In genomic region chr14:91367173-91368171, GRCh38 we compare ENCODE assay signal across 8 cellular contexts. TPM values are rescaled to one million over a fixed set of nuclear protein-coding genes. Genes with fewer than 3 reads are reported as not detected.
DNase-seq lines count a peak whose midpoint lies in the region; ATAC-seq and TF ChIP-seq lines count a peak whose summit lies in the region.

No MANE protein-coding gene starts in this region.

- in situ Hi-C loops in mammary epithelial cell (cut with MboI; ENCODE audit: low sequenced_read_pairs in 2 of 2), result no loop called here

- no peak overlapping the region for H3K9ac ChIP-seq in mammary epithelial cell (ENCODE audit: insufficient read depth, low read length)
- H3K9ac ChIP-seq in skeletal muscle tissue (ENCODE audit: low read depth in 1 of 3, low read length in 3 of 3), result no peak overlapping the region

- DNase-seq in CD8-positive, alpha-beta memory T cell, result peak; percentile 66 to 82 (median 78)
- DNase-seq in mammary epithelial cell, result peak; percentile 95
- DNase-seq in foreskin fibroblast, result no peak
- no peak for DNase-seq in NCI-H1694 (lab: John Stamatoyannopoulos, UW)

- TF ChIP-seq CTCF in mammary epithelial cell (conservative IDR thresholded peaks at IDR 0.05 in 1 of 2, IDR thresholded peaks at IDR 0.05 in 1 of 2; ENCODE audit: extremely low read depth in 1 of 2, insufficient read depth in 1 of 2, low read depth in 1 of 2, low read length in 2 of 2), result no peak
- TF ChIP-seq CTCF in foreskin fibroblast (IDR thresholded peaks at IDR 0.05; ENCODE audit: low read depth, low read length), result no peak

- peaks cover 97% of the 10 kb centered on the region for H3K4me1 ChIP-seq in CD8-positive, alpha-beta memory T cell (ENCODE audit: insufficient read depth, low read length)
- peaks cover 23% of the 10 kb centered on the region for H3K4me1 ChIP-seq in mammary epithelial cell (ENCODE audit: insufficient read depth, low read length)
- H3K4me1 ChIP-seq in skeletal muscle tissue (ENCODE audit: control insufficient read depth in 3 of 3, insufficient read depth in 3 of 3, low read length in 3 of 3), result peaks cover 10 to 30% (median 25%) of the 10 kb centered on the region in 3 donors

- peak overlapping the region; percentile 86 to 98 (median 96) for H3K27ac Mint-ChIP-seq in CD8-positive, alpha-beta memory T cell

- peak; percentile 87 for ATAC-seq in HG03135 (IDR thresholded peaks at IDR 0.05; ENCODE audit: unreplicated experiment)

- CTCF ChIA-PET in CD8-positive, alpha-beta memory T cell (lab: Charles Lee), result interaction anchor here (0.8 to 2.0 kb wide), 10 partner anchors 9 to 54 kb away, joined by 3 to 10 read pairs (median 4); partner anchors contain the start of gene CCDC88C
- CTCF ChIA-PET in mammary epithelial cell (lab: Charles Lee; ENCODE audit: low non-redundant PET), result no interaction called here

- H3K9me3 Mint-ChIP-seq in CD8-positive, alpha-beta memory T cell, result no peaks in the 10 kb centered on the region

- H3K4me1 Mint-ChIP-seq in CD8-positive, alpha-beta memory T cell, result peaks cover 81 to 98% (median 90%) of the 10 kb centered on the region in 3 donors

- H3K27me3 ChIP-seq in CD8-positive, alpha-beta memory T cell (ENCODE audit: insufficient read depth, low read length, poor library complexity, severe bottlenecking), result no peaks in the 10 kb centered on the region
- H3K27me3 ChIP-seq in mammary epithelial cell (ENCODE audit: insufficient read depth, low read length) (no peaks in the 10 kb centered on the region), skeletal muscle tissue (ENCODE audit: control insufficient read depth in 3 of 3, insufficient read depth in 3 of 3, low read length in 3 of 3) (peaks cover 2 to 11% (median 10%) of the 10 kb centered on the region in 3 donors)

- H3K4me2 ChIP-seq in mammary epithelial cell (ENCODE audit: insufficient read depth, low read depth, low read length), result no peak overlapping the region

- 45% methylated on average over 20 of the region's 22 CpGs for WGBS in mammary epithelial cell (ENCODE audit: low coverage, missing lambda C conversion rate)

- H3K9me3 ChIP-seq in CD8-positive, alpha-beta memory T cell (ENCODE audit: low read length), result no peaks in the 10 kb centered on the region
- no peaks in the 10 kb centered on the region for H3K9me3 ChIP-seq in mammary epithelial cell (replicated peaks; ENCODE audit: insufficient read depth, low read length)
- no peaks in the 10 kb centered on the region for H3K9me3 ChIP-seq in skeletal muscle tissue (ENCODE audit: control insufficient read depth in 3 of 3, low read length in 3 of 3)

- dilution Hi-C loops in mammary epithelial cell (cut with HindIII; ENCODE audit: low sequenced_read_pairs), result no loop called here

- no peaks in the 10 kb centered on the region for H3K79me2 ChIP-seq in mammary epithelial cell (ENCODE audit: insufficient read depth, low read length)

- no peak overlapping the region for H2AFZ ChIP-seq in mammary epithelial cell (ENCODE audit: low read depth, low read length)

- TF ChIP-seq POLR2A in GM19099 (IDR thresholded peaks at IDR 0.05; ENCODE audit: extremely low read depth, insufficient read length, low read depth), result peak; percentile 16
- peak; percentile 41; the same call in 1 of the 2 replicates for TF ChIP-seq POLR2A in Raji (IDR thresholded peaks at IDR 0.05; ENCODE audit: insufficient read depth, low read depth, low read length)

- peak overlapping the region; percentile 47 for H3K4me3 ChIP-seq in CD8-positive, alpha-beta memory T cell (ENCODE audit: low read length)
- H3K4me3 ChIP-seq in mammary epithelial cell (replicated peaks in 1 of 3; ENCODE audit: insufficient read depth in 1 of 3, low read depth in 2 of 3, low read length in 3 of 3) (no peak overlapping the region), skeletal muscle tissue (ENCODE audit: low read length in 3 of 3) (no peak overlapping the region), foreskin fibroblast (ENCODE audit: low read depth in 1 of 2, low read length in 2 of 2) (no peak overlapping the region)

- peaks cover 0 to 2% of the 10 kb centered on the region in 2 donors for H3K27me3 Mint-ChIP-seq in CD8-positive, alpha-beta memory T cell

- H3K36me3 Mint-ChIP-seq in CD8-positive, alpha-beta memory T cell, result peaks cover 0 to 8% (median 3%) of the 10 kb centered on the region in 3 donors

- BruUV-seq in mammary epithelial cell (replicated peaks; lab: Mats Ljungman, UMichigan), result no TSS peak

- POLR2A ChIA-PET in CD8-positive, alpha-beta memory T cell (lab: Charles Lee), result interaction anchor here (0.6 to 1.6 kb wide), 4 partner anchors 9 to 34 kb away, joined by 3 read pairs; no protein-coding TSS in a partner anchor

- peak overlapping the region; percentile 40 for H3K27ac ChIP-seq in CD8-positive, alpha-beta memory T cell (ENCODE audit: low read depth, low read length)
- H3K27ac ChIP-seq in mammary epithelial cell (ENCODE audit: insufficient read depth, low read depth, low read length) (peak overlapping the region; percentile 21), skeletal muscle tissue (ENCODE audit: low read depth, low read length) (peak overlapping the region; percentile 13)

- H3K4me3 Mint-ChIP-seq in CD8-positive, alpha-beta memory T cell, result peak overlapping the region; percentile 71 to 90 (median 77)

- no peaks in the 10 kb centered on the region for H3K36me3 ChIP-seq in CD8-positive, alpha-beta memory T cell (ENCODE audit: insufficient read depth, low read length)
- H3K36me3 ChIP-seq in mammary epithelial cell (ENCODE audit: insufficient read depth, low read length) (no peaks in the 10 kb centered on the region), skeletal muscle tissue (ENCODE audit: control insufficient read depth in 3 of 3, insufficient read depth in 3 of 3, low read length in 3 of 3) (no peaks in the 10 kb centered on the region)

- H4K20me1 ChIP-seq in mammary epithelial cell (ENCODE audit: insufficient read depth, low read length), result no peaks in the 10 kb centered on the region

- intact Hi-C loops in mammary epithelial cell (cut with micrococcal nuclease), result no loop called here

RNA-seq across cellular contexts. Expression of gene CCDC88C, which starts 50.1 kb away (rescaled TPM):
- total RNA-seq in CD8-positive, alpha-beta memory T cell, result 10 to 100 TPM; 71.7 to 74.1 TPM
- polyA plus RNA-seq in CD8-positive, alpha-beta memory T cell, result 42.3 TPM
- 1 to 10 TPM; 2.0 to 4.7 TPM for total RNA-seq in mammary epithelial cell
- polyA plus RNA-seq in mammary epithelial cell, result 1.4 TPM
- 0.47 TPM for polyA minus RNA-seq in mammary epithelial cell
- 9.4 TPM for total RNA-seq in skeletal muscle tissue

Comparison
In these comparisons a context has a peak if more than half of its experiments do, and no peak if none do; other contexts are left out.
1. DNase-seq: peak in CD8-positive, alpha-beta memory T cell (5 of 5) and mammary epithelial cell (single experiment); none in foreskin fibroblast (0 of 2) and NCI-H1694 (single experiment).
2. Peak in every context shown above with its lines, with median percentiles within 50 percentile points of each other: H3K27ac ChIP-seq.